In genomic region chr18:2960983-2961696, GRCh38 we compare ENCODE assay signal across 10 cellular contexts. TPM values are rescaled to one million over a fixed set of nuclear protein-coding genes. Genes with fewer than 3 reads are reported as not detected.
DNase-seq lines count a peak whose midpoint lies in the region; ATAC-seq and TF ChIP-seq lines count a peak whose summit lies in the region.
"Had no signal": no experiment of that assay in that cellular context is flagged by ENCODE, and none has a peak within 500 bp of the region (broad histone marks: within the 10 kb centered on the region; RNA-seq: fewer than 3 reads in every experiment).

No MANE protein-coding gene starts in this region.

- H3K4me1 Mint-ChIP-seq in natural killer cell: peaks cover 65 to 78% of the 10 kb centered on the region in 2 donors
- peaks cover 1% of the 10 kb centered on the region for H3K4me1 Mint-ChIP-seq in glutamatergic neuron (ENCODE audit: low read depth, unreplicated experiment)

- peak overlapping the region; percentile 98 to 99 for H3K27ac Mint-ChIP-seq in natural killer cell
- H3K27ac Mint-ChIP-seq in glutamatergic neuron (ENCODE audit: unreplicated experiment): no peak overlapping the region

- peak overlapping the region; percentile 89 for H3K4me3 Mint-ChIP-seq in natural killer cell
- no peak overlapping the region for H3K4me3 Mint-ChIP-seq in glutamatergic neuron (ENCODE audit: unreplicated experiment)

- H3K9me3 ChIP-seq in heart left ventricle (no peaks in the 10 kb centered on the region), vagina (no peaks in the 10 kb centered on the region)

- H3K36me3 ChIP-seq in heart left ventricle (no peaks in the 10 kb centered on the region), vagina (no peaks in the 10 kb centered on the region)

- H3K27me3 ChIP-seq in heart left ventricle: no peaks in the 10 kb centered on the region
- no peaks in the 10 kb centered on the region for H3K27me3 ChIP-seq in vagina

- TF ChIP-seq POLR2A in heart left ventricle (IDR thresholded peaks at IDR 0.05) (no peak), vagina (IDR thresholded peaks at IDR 0.05) (no peak), GM18505 (IDR thresholded peaks at IDR 0.05; ENCODE audit: borderline replicate concordance, extremely low read depth, insufficient read depth, insufficient read length) (no peak)

- H3K27ac ChIP-seq in heart left ventricle (peak overlapping the region in 11 of 12 donors; percentile 10 to 95 (median 34)), caudate nucleus (ENCODE audit: low read depth, low read length) (peak overlapping the region; percentile 75), vagina (peak overlapping the region; percentile 70)

- TF ChIP-seq CTCF in heart left ventricle (IDR thresholded peaks at IDR 0.05): no peak
- no peak for TF ChIP-seq CTCF in natural killer cell (IDR thresholded peaks at IDR 0.05)
- no peak for TF ChIP-seq CTCF in vagina (IDR thresholded peaks at IDR 0.05)
- TF ChIP-seq CTCF in glutamatergic neuron (IDR thresholded peaks at IDR 0.05; ENCODE audit: partially characterized antibody, unreplicated experiment): no peak

- H3K36me3 Mint-ChIP-seq in natural killer cell (no peaks in the 10 kb centered on the region), glutamatergic neuron (ENCODE audit: unreplicated experiment) (no peaks in the 10 kb centered on the region)

- H3K4me1 ChIP-seq in heart left ventricle (peaks cover 5 to 95% (median 32%) of the 10 kb centered on the region in 12 donors), vagina (peaks cover 30% of the 10 kb centered on the region)

- H3K4me3 ChIP-seq in heart left ventricle (peak overlapping the region in 1 of 12 donors; percentile 31), vagina (no peak overlapping the region)

- 87 to 94% (median 92%) methylated on average over 7 of the region's 7 CpGs for WGBS in heart left ventricle, 4 donors

- H3K9me3 Mint-ChIP-seq in natural killer cell (no peaks in the 10 kb centered on the region), glutamatergic neuron (ENCODE audit: unreplicated experiment) (no peaks in the 10 kb centered on the region)

- no peak for ATAC-seq in heart left ventricle
- no peak for ATAC-seq in natural killer cell
- ATAC-seq in GM18505 (IDR thresholded peaks at IDR 0.05; ENCODE audit: unreplicated experiment): no peak

- no peak for DNase-seq in heart left ventricle
- no peak for DNase-seq in cardiac septum (ENCODE audit: low spot score)
- no peak for DNase-seq in caudate nucleus (lab: John Stamatoyannopoulos, UW)
- no peak for DNase-seq in natural killer cell
- DNase-seq in vagina (ENCODE audit: extremely low spot score in 2 of 2): no peak
- DNase-seq in glutamatergic neuron: no peak
- DNase-seq in NCI-H526 treated with DMSO at 0.1 percent for 48 hours (lab: John Stamatoyannopoulos, UW): no peak
- DNase-seq: foreskin melanocyte, posterior cingulate gyrus had no signal

- no peaks in the 10 kb centered on the region for H3K27me3 Mint-ChIP-seq in natural killer cell (ENCODE audit: low read depth in 2 of 2)
- no peaks in the 10 kb centered on the region for H3K27me3 Mint-ChIP-seq in glutamatergic neuron (ENCODE audit: unreplicated experiment)

- intact Hi-C loops in heart left ventricle (cut with DNase I) (loop anchor here in 1 of 10 donors (10.0 kb wide), 1 partner anchor 284 kb away; the partner anchor contains the start of gene MYL12A), cardiac septum (cut with DNase I) (no loop called here), natural killer cell (cut with micrococcal nuclease) (loop anchor here (1.0 to 5.0 kb wide), 5 partner anchors 11 to 641 kb away; no protein-coding TSS in a partner anchor), vagina (cut with DNase I) (loop anchor here (2.0 kb wide), 1 partner anchor 52 kb away; the partner anchor contains the start of gene LPIN2)

RNA-seq across cellular contexts. Expression of gene LPIN2, which starts 51.8 kb away (rescaled TPM):
- total RNA-seq in heart left ventricle: 10 to 100 TPM in 6 of 9 donors, 1 to 10 TPM in 3; 6.1 to 21.6 (median 10.9) TPM
- 10 to 100 TPM in 1 of 2 donors, 1 to 10 TPM in 1; 1.9 to 12.8 TPM for polyA plus RNA-seq in heart left ventricle
- 9.3 TPM for total RNA-seq in cardiac septum
- 10 to 100 TPM; 32.9 to 58.8 (median 57.1) TPM for total RNA-seq in natural killer cell
- total RNA-seq in vagina: 19.4 TPM
- total RNA-seq in glutamatergic neuron (ENCODE audit: unreplicated experiment): 7.6 TPM
